2 cellular contexts compared by ENCODE assay signal in genomic region chr10:113056030-113056429, GRCh38.
TF ChIP-seq lines count a peak whose summit lies in the region.

No MANE protein-coding gene starts in this region.

TF ChIP-seq in HCT116, 20 proteins besides CTCF, POLR2A, EP300 and RAD21 (continued from another document):
- TF ChIP-seq ELF1 (IDR thresholded peaks at IDR 0.05; ENCODE audit: borderline replicate concordance, low read depth) (no peak), CEBPB (IDR thresholded peaks at IDR 0.05; ENCODE audit: low read depth) (no peak), REST (IDR thresholded peaks at IDR 0.05; ENCODE audit: low read depth) (no peak), SIN3A (IDR thresholded peaks at IDR 0.05; ENCODE audit: low read depth) (no peak), SRF (IDR thresholded peaks at IDR 0.05; ENCODE audit: low read depth) (no peak), FOSL1 (IDR thresholded peaks at IDR 0.05; ENCODE audit: low read depth) (no peak)
TF ChIP-seq in HCT116: peak in this region for 0.

TF ChIP-seq in WTC11, 78 proteins besides CTCF, POLR2A, EP300 and RAD21 (continued from another document):
- TF ChIP-seq ATF2 (CRISPR knock-in tag; IDR thresholded peaks at IDR 0.05; ENCODE audit: borderline replicate concordance, low read depth) (no peak), ZNF532 (CRISPR knock-in tag; IDR thresholded peaks at IDR 0.05; ENCODE audit: borderline replicate concordance) (no peak), USF2 (CRISPR knock-in tag; IDR thresholded peaks at IDR 0.05) (no peak), ARID4B (CRISPR knock-in tag; IDR thresholded peaks at IDR 0.05; ENCODE audit: borderline replicate concordance) (no peak), ESRRA (CRISPR knock-in tag; IDR thresholded peaks at IDR 0.05; ENCODE audit: borderline replicate concordance) (no peak), SMAD3 (CRISPR knock-in tag; IDR thresholded peaks at IDR 0.05; ENCODE audit: borderline replicate concordance) (no peak), ELF4 (CRISPR knock-in tag; IDR thresholded peaks at IDR 0.05; ENCODE audit: low read depth) (no peak)
TF ChIP-seq in WTC11: peak in this region for 0.
